ENCODE assay signal across 16 cellular contexts in genomic region chr16:4535627-4536108, GRCh38. TPM values are rescaled to one million over a fixed set of nuclear protein-coding genes. Genes with fewer than 3 reads are reported as not detected.
DNase-seq lines count a peak whose midpoint lies in the region; ATAC-seq, FAIRE-seq and TF ChIP-seq lines count a peak whose summit lies in the region.
"Had no signal": no experiment of that assay in that cellular context is flagged by ENCODE, and none has a peak within 500 bp of the region (broad histone marks: within the 10 kb centered on the region; RNA-seq: fewer than 3 reads in every experiment).

No MANE protein-coding gene starts in this region.

- ATAC-seq in CD4-positive, CD25-positive, alpha-beta regulatory T cell (ENCODE audit: low read depth in 2 of 2), result no peak
- ATAC-seq in HG03135 (IDR thresholded peaks at IDR 0.05; ENCODE audit: unreplicated experiment), result no peak

- H3K36me3 Mint-ChIP-seq in CD4-positive, CD25-positive, alpha-beta regulatory T cell, result peaks cover 13% of the 10 kb centered on the region
- H3K36me3 Mint-ChIP-seq in activated naive CD8-positive, alpha-beta T cell, result peaks cover 14% of the 10 kb centered on the region
- peaks cover 35% of the 10 kb centered on the region for H3K36me3 Mint-ChIP-seq in nephron (ENCODE audit: low read depth)

- no peaks in the 10 kb centered on the region for H3K27me3 ChIP-seq in CD4-positive, CD25-positive, alpha-beta regulatory T cell (ENCODE audit: control insufficient read depth, insufficient read depth, low read length)

- H3K4me1 ChIP-seq in CD4-positive, CD25-positive, alpha-beta regulatory T cell (ENCODE audit: control insufficient read depth, insufficient read depth, low read length, poor library complexity, severe bottlenecking), result peaks cover 30% of the 10 kb centered on the region

- no peaks in the 10 kb centered on the region for H3K27me3 Mint-ChIP-seq in CD4-positive, CD25-positive, alpha-beta regulatory T cell
- no peaks in the 10 kb centered on the region for H3K27me3 Mint-ChIP-seq in activated naive CD8-positive, alpha-beta T cell
- peaks cover 8% of the 10 kb centered on the region for H3K27me3 Mint-ChIP-seq in nephron (ENCODE audit: low read depth)

- peak; percentile 66 for FAIRE-seq in GM19239 (lab: Jason Lieb, UNC)

- TF ChIP-seq CTCF in nephron (IDR thresholded peaks at IDR 0.05; ENCODE audit: unreplicated experiment in 3 of 3), result no peak

- H3K4me3 ChIP-seq in CD4-positive, CD25-positive, alpha-beta regulatory T cell (ENCODE audit: low read depth, low read length), result no peak overlapping the region
- H3K4me3 ChIP-seq: coronary artery, spleen had no signal

- peaks cover 14 to 60% (median 32%) of the 10 kb centered on the region in 4 donors for H3K4me1 Mint-ChIP-seq in CD4-positive, CD25-positive, alpha-beta regulatory T cell
- peaks cover 49% of the 10 kb centered on the region for H3K4me1 Mint-ChIP-seq in activated naive CD8-positive, alpha-beta T cell (ENCODE audit: low read depth)
- peaks cover 27% of the 10 kb centered on the region for H3K4me1 Mint-ChIP-seq in nephron

- H3K9me3 ChIP-seq in CD4-positive, CD25-positive, alpha-beta regulatory T cell (ENCODE audit: control insufficient read depth in 2 of 2, low read length in 2 of 2), result peaks cover 2 to 6% of the 10 kb centered on the region in 2 experiments

- peak overlapping the region; percentile 52 to 89 (median 74) for H3K4me3 Mint-ChIP-seq in CD4-positive, CD25-positive, alpha-beta regulatory T cell
- H3K4me3 Mint-ChIP-seq in activated naive CD8-positive, alpha-beta T cell, result peak overlapping the region; percentile 87
- peak overlapping the region; percentile 17 to 94 (median 56) for H3K4me3 Mint-ChIP-seq in nephron

- H3K27ac Mint-ChIP-seq in CD4-positive, CD25-positive, alpha-beta regulatory T cell, result peak overlapping the region; percentile 62 to 92 (median 90)
- peak overlapping the region; percentile 77 for H3K27ac Mint-ChIP-seq in activated naive CD8-positive, alpha-beta T cell
- H3K27ac Mint-ChIP-seq in nephron, result peak overlapping the region in 1 of 3 experiments; percentile 2

- peaks cover 0 to 4% (median 0%) of the 10 kb centered on the region in 7 donors for H3K9me3 Mint-ChIP-seq in CD4-positive, CD25-positive, alpha-beta regulatory T cell
- peaks cover 5% of the 10 kb centered on the region for H3K9me3 Mint-ChIP-seq in activated naive CD8-positive, alpha-beta T cell (ENCODE audit: low read depth)
- H3K9me3 Mint-ChIP-seq in nephron, result peaks cover 9% of the 10 kb centered on the region

- no peak for DNase-seq in CD4-positive, CD25-positive, alpha-beta regulatory T cell
- DNase-seq in GM19239 (ENCODE audit: insufficient read length, low spot score) (no peak), amniotic stem cell (lab: John Stamatoyannopoulos, UW) (no peak), DMS53 (lab: John Stamatoyannopoulos, UW) (no peak), GF-D8 (lab: John Stamatoyannopoulos, UW) (no peak)
- DNase-seq: foreskin fibroblast; islet precursor cell; NCI-H2107; nucleus accumbens; spleen; stimulated activated naive CD4-positive, alpha-beta T cell treated with Interleukin-2 at 50 U/mL for 16 hours; SW 1271 had no signal

- peaks cover 3% of the 10 kb centered on the region for H3K36me3 ChIP-seq in CD4-positive, CD25-positive, alpha-beta regulatory T cell (ENCODE audit: control insufficient read depth, insufficient read depth, low read length)

- peak overlapping the region; percentile 15 for H3K27ac ChIP-seq in CD4-positive, CD25-positive, alpha-beta regulatory T cell (ENCODE audit: insufficient read depth, low read length, poor library complexity, severe bottlenecking)

RNA-seq across cellular contexts. Expression of gene CDIP1, which starts 2.9 kb away (rescaled TPM):
- 29.8 TPM for total RNA-seq in CD4-positive, CD25-positive, alpha-beta regulatory T cell
- 10 to 100 TPM; 16.4 to 29.6 (median 20.8) TPM for polyA plus RNA-seq in CD4-positive, CD25-positive, alpha-beta regulatory T cell

RNA-seq across cellular contexts. Expression of gene C16orf96, which starts 20.5 kb away (rescaled TPM):
- 0.17 TPM for total RNA-seq in CD4-positive, CD25-positive, alpha-beta regulatory T cell
- polyA plus RNA-seq in CD4-positive, CD25-positive, alpha-beta regulatory T cell, result not detected

RNA-seq across cellular contexts. Expression of gene HMOX2, which starts 59.5 kb away (rescaled TPM):
- 41.2 TPM for total RNA-seq in CD4-positive, CD25-positive, alpha-beta regulatory T cell
- 100 to 1,000 TPM; 104 to 145 (median 126) TPM for polyA plus RNA-seq in CD4-positive, CD25-positive, alpha-beta regulatory T cell
